Comparison of ENCODE assay signal across 1 cellular context in genomic region chr10:69567920-69568319, GRCh38.
TF ChIP-seq lines count a peak whose summit lies in the region.

No MANE protein-coding gene starts in this region.

TF ChIP-seq in K562, 482 proteins besides CTCF, POLR2A, EP300 and RAD21 (continued from another document and continues in another):
- TF ChIP-seq, protein P1, sequence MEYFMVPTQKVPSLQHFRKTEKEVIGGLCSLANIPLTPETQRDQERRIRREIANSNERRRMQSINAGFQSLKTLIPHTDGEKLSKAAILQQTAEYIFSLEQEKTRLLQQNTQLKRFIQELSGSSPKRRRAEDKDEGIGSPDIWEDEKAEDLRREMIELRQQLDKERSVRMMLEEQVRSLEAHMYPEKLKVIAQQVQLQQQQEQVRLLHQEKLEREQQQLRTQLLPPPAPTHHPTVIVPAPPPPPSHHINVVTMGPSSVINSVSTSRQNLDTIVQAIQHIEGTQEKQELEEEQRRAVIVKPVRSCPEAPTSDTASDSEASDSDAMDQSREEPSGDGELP (CRISPR knock-in tag; IDR thresholded peaks at IDR 0.05; ENCODE audit: borderline replicate concordance), result peak; percentile 81
- TF ChIP-seq FOXK2 (conservative IDR thresholded peaks at IDR 0.05 in 1 of 2, IDR thresholded peaks at IDR 0.05 in 1 of 2; ENCODE audit: low read depth in 2 of 2) (no peak), XRCC3 (IDR thresholded peaks at IDR 0.05) (no peak), CLOCK (CRISPR knock-in tag; IDR thresholded peaks at IDR 0.05; ENCODE audit: borderline replicate concordance) (no peak), SAP30 (IDR thresholded peaks at IDR 0.05; ENCODE audit: borderline replicate concordance, insufficient read depth, low read depth, low read length, poor library complexity, severe bottlenecking) (no peak), PCBP1 (IDR thresholded peaks at IDR 0.05; ENCODE audit: low read depth, low read length, poor library complexity, severe bottlenecking) (no peak), CREB1 (IDR thresholded peaks at IDR 0.05) (no peak), CREB1 (CRISPR knock-in tag; IDR thresholded peaks at IDR 0.05) (0 out of 2 replicates have a peak, but pooled peaks have one; percentile 48), RCOR1 (IDR thresholded peaks at IDR 0.05; ENCODE audit: borderline replicate concordance in 1 of 2, low read depth in 2 of 2, low read length in 2 of 2) (peak in 1 of 2 experiments; percentile 50; a peak in 1 of 4 replicates), NR2C2 (CRISPR knock-in tag; IDR thresholded peaks at IDR 0.05) (peak; percentile 69; the same call in 1 of the 2 replicates), NR2C2 (tag; IDR thresholded peaks at IDR 0.05) (no peak), SETDB1 (IDR thresholded peaks at IDR 0.05; ENCODE audit: low read length) (no peak), RBM14 (IDR thresholded peaks at IDR 0.05; ENCODE audit: borderline replicate concordance, insufficient read depth, low read depth, low read length) (no peak), HMGXB4 (CRISPR knock-in tag; IDR thresholded peaks at IDR 0.05) (no peak), ARHGAP35 (IDR thresholded peaks at IDR 0.05; ENCODE audit: partially characterized antibody) (no peak), MAZ (CRISPR knock-in tag; conservative IDR thresholded peaks at IDR 0.05 in 1 of 2, IDR thresholded peaks at IDR 0.05 in 1 of 2) (peak in 1 of 2 experiments; percentile 50; a peak in 1 of 4 replicates), ZNF143 (CRISPR knock-in tag; IDR thresholded peaks at IDR 0.05) (0 out of 2 replicates have a peak, but pooled peaks have one; percentile 25), ZC3H4 (CRISPR knock-in tag; IDR thresholded peaks at IDR 0.05; ENCODE audit: borderline replicate concordance) (no peak), ZNF695 (CRISPR knock-in tag; IDR thresholded peaks at IDR 0.05) (no peak), GABPB1 (CRISPR knock-in tag; IDR thresholded peaks at IDR 0.05) (0 out of 2 replicates have a peak, but pooled peaks have one; percentile 29), NR2C1 (IDR thresholded peaks at IDR 0.05) (no peak), NR2C1 (tag; IDR thresholded peaks at IDR 0.05) (no peak), REST (CRISPR knock-in tag; IDR thresholded peaks at IDR 0.05; ENCODE audit: low read depth) (peak; percentile 96), ELF4 (CRISPR knock-in tag; IDR thresholded peaks at IDR 0.05) (no peak), SMAD2 (IDR thresholded peaks at IDR 0.05; ENCODE audit: low read depth, low read length) (no peak), RBM17 (IDR thresholded peaks at IDR 0.05; ENCODE audit: borderline replicate concordance, low read depth, low read length) (no peak), SRF (CRISPR knock-in tag; IDR thresholded peaks at IDR 0.05) (0 out of 4 replicates have a peak, but pooled peaks of 1 of the 2 experiments have one; percentile 18), HSF4 (CRISPR knock-in tag; IDR thresholded peaks at IDR 0.05; ENCODE audit: borderline replicate concordance) (no peak), IRF2 (CRISPR knock-in tag; IDR thresholded peaks at IDR 0.05) (no peak), HNRNPK (IDR thresholded peaks at IDR 0.05; ENCODE audit: low read depth, low read length, poor library complexity, severe bottlenecking) (no peak), THRB (CRISPR knock-in tag; conservative IDR thresholded peaks at IDR 0.05) (no peak), SRSF1 (IDR thresholded peaks at IDR 0.05; ENCODE audit: low read depth, low read length) (no peak), TRIM25 (IDR thresholded peaks at IDR 0.05; ENCODE audit: borderline replicate concordance) (no peak), ZNF444 (CRISPR knock-in tag; IDR thresholded peaks at IDR 0.05) (no peak), ZNF274 (IDR thresholded peaks at IDR 0.05; ENCODE audit: borderline replicate concordance, low read depth, low read length) (no peak), EGR1 (conservative IDR thresholded peaks at IDR 0.05) (no peak)
- TF ChIP-seq, protein P2, sequence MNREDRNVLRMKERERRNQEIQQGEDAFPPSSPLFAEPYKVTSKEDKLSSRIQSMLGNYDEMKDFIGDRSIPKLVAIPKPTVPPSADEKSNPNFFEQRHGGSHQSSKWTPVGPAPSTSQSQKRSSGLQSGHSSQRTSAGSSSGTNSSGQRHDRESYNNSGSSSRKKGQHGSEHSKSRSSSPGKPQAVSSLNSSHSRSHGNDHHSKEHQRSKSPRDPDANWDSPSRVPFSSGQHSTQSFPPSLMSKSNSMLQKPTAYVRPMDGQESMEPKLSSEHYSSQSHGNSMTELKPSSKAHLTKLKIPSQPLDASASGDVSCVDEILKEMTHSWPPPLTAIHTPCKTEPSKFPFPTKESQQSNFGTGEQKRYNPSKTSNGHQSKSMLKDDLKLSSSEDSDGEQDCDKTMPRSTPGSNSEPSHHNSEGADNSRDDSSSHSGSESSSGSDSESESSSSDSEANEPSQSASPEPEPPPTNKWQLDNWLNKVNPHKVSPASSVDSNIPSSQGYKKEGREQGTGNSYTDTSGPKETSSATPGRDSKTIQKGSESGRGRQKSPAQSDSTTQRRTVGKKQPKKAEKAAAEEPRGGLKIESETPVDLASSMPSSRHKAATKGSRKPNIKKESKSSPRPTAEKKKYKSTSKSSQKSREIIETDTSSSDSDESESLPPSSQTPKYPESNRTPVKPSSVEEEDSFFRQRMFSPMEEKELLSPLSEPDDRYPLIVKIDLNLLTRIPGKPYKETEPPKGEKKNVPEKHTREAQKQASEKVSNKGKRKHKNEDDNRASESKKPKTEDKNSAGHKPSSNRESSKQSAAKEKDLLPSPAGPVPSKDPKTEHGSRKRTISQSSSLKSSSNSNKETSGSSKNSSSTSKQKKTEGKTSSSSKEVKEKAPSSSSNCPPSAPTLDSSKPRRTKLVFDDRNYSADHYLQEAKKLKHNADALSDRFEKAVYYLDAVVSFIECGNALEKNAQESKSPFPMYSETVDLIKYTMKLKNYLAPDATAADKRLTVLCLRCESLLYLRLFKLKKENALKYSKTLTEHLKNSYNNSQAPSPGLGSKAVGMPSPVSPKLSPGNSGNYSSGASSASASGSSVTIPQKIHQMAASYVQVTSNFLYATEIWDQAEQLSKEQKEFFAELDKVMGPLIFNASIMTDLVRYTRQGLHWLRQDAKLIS (CRISPR knock-in tag; IDR thresholded peaks at IDR 0.05), result no peak
- TF ChIP-seq, protein P3, sequence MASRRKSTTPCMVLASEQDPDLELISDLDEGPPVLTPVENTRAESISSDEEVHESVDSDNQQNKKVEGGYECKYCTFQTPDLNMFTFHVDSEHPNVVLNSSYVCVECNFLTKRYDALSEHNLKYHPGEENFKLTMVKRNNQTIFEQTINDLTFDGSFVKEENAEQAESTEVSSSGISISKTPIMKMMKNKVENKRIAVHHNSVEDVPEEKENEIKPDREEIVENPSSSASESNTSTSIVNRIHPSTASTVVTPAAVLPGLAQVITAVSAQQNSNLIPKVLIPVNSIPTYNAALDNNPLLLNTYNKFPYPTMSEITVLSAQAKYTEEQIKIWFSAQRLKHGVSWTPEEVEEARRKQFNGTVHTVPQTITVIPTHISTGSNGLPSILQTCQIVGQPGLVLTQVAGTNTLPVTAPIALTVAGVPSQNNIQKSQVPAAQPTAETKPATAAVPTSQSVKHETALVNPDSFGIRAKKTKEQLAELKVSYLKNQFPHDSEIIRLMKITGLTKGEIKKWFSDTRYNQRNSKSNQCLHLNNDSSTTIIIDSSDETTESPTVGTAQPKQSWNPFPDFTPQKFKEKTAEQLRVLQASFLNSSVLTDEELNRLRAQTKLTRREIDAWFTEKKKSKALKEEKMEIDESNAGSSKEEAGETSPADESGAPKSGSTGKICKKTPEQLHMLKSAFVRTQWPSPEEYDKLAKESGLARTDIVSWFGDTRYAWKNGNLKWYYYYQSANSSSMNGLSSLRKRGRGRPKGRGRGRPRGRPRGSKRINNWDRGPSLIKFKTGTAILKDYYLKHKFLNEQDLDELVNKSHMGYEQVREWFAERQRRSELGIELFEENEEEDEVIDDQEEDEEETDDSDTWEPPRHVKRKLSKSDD (conservative IDR thresholded peaks at IDR 0.05; ENCODE audit: low read length), result no peak
- TF ChIP-seq, protein P4, sequence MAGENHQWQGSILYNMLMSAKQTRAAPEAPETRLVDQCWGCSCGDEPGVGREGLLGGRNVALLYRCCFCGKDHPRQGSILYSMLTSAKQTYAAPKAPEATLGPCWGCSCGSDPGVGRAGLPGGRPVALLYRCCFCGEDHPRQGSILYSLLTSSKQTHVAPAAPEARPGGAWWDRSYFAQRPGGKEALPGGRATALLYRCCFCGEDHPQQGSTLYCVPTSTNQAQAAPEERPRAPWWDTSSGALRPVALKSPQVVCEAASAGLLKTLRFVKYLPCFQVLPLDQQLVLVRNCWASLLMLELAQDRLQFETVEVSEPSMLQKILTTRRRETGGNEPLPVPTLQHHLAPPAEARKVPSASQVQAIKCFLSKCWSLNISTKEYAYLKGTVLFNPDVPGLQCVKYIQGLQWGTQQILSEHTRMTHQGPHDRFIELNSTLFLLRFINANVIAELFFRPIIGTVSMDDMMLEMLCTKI (IDR thresholded peaks at IDR 0.05; ENCODE audit: partially characterized antibody), result no peak
